Comparison of ENCODE assay signal across 8 cellular contexts in the genomic region with DNA sequence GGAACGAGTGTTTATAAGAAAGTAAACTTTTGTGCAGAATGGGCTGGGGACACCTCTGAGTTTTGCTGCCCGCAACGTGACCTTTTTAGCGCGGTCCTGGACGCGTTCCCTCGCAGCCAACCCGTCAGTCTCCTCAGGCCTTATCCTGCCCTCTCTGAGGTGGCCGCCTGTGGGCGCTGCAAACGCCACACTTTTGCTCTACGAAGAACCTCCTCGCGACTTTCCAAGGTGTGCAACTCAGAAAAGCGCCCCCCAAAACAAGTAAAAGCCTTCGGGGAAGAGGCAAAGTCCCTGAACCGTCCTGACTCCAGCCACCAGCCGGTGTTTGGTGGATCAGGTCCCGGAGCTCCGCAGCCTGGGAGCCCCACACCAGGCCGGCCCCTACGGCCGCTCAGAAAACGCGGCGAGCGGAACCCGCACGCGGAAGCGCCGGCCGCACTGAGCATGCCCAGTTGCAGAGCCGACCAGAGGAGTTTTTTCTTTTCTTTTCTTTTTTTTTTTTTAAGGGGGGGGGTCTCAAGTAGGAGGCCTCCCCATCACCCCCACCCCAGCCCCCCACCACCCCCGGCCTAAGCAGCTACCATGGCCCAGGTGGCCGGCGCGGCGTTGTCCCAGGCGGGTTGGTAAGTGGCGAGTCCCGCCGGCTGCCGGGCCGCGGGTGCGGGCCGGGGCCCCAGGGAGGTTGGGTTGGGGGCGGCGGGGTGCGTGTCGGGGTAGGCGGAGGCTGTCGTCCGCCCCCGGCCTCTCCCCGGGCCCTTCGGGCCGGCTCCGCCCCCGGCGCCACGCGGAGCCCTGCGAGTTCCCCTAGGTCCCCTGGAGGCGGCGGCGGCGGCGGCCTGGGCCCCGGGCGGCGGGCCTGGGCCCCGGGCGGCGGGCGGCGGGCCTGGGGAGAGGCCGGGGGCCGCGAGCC. TPM values are rescaled to one million over a fixed set of nuclear protein-coding genes. Genes with fewer than 3 reads are reported as not detected.
DNase-seq lines count a peak whose midpoint lies in the region; ATAC-seq and TF ChIP-seq lines count a peak whose summit lies in the region.

TSS of gene TDRD3 (plus strand) at position 438 of the 910 bp plus-strand sequence. CDS start at position 583, 145 bp downstream.

- H3K9ac ChIP-seq in NT2/D1 (ENCODE audit: insufficient read length, low read depth) = peak within 1 kb of the TSS; percentile 74
- peak within 1 kb of the TSS; percentile 67 for H3K9ac ChIP-seq in endodermal cell (ENCODE audit: extremely low read depth, low read length, poor library complexity, severe bottlenecking)

- H3K9me3 Mint-ChIP-seq in Calu3 (ENCODE audit: low read depth, unreplicated experiment) (no peaks in the 10 kb centered on the region), endodermal cell (no peaks in the 10 kb centered on the region)

- ATAC-seq in GM21360 (IDR thresholded peaks at IDR 0.05; ENCODE audit: unreplicated experiment) = peak; percentile 46

- H3K4me3 ChIP-seq in NT2/D1 (ENCODE audit: insufficient read length, low read depth) (peak within 1 kb of the TSS; percentile 51), endodermal cell (ENCODE audit: low read length) (peak within 1 kb of the TSS; percentile 87), mesodermal cell (ENCODE audit: extremely low read depth, insufficient read depth, low read length, poor library complexity, severe bottlenecking) (peak within 1 kb of the TSS; percentile 71)

- WGBS in endodermal cell (ENCODE audit: insufficient coverage in 1 of 2, insufficient read length in 1 of 2), 2 experiments = 0% methylated on average over 12 to 80 of the region's 82 CpGs
- 0% methylated on average over 20 to 40 of the region's 82 CpGs for WGBS in mesodermal cell (ENCODE audit: insufficient coverage in 2 of 2), 2 experiments

- no TSS peak for BruUV-seq in Calu3 (replicated peaks; lab: Mats Ljungman, UMichigan)

- H3K27me3 ChIP-seq in NT2/D1 (ENCODE audit: insufficient read depth, insufficient read length) (no peaks in the 10 kb centered on the region), endodermal cell (ENCODE audit: control insufficient read depth, insufficient read depth, low read length, poor library complexity, severe bottlenecking) (no peaks in the 10 kb centered on the region)

- H3K9me3 ChIP-seq in NT2/D1 (ENCODE audit: insufficient read depth, low read length) (no peaks in the 10 kb centered on the region), endodermal cell (ENCODE audit: control insufficient read depth, low read length) (no peaks in the 10 kb centered on the region), mesodermal cell (ENCODE audit: control insufficient read depth, low read length) (no peaks in the 10 kb centered on the region)

- TF ChIP-seq CTCF in Calu3 (IDR thresholded peaks at IDR 0.05; ENCODE audit: unreplicated experiment) (no peak), endodermal cell (conservative IDR thresholded peaks at IDR 0.05) (peak; percentile 90)

- H3K27ac ChIP-seq in endodermal cell (ENCODE audit: low read depth, low read length) = peak within 1 kb of the TSS; percentile 81
- peak within 1 kb of the TSS; percentile 82 for H3K27ac ChIP-seq in mesodermal cell (ENCODE audit: low read depth, low read length, severe bottlenecking)

- intact Hi-C loops in Calu3 (cut with micrococcal nuclease; ENCODE audit: unreplicated experiment) = no loop called here

- H3K4me3 Mint-ChIP-seq in Calu3 (ENCODE audit: low read depth, unreplicated experiment) (peak within 1 kb of the TSS; percentile 83), endodermal cell (peak within 1 kb of the TSS; percentile 82)

- H3K27ac Mint-ChIP-seq in Calu3 (ENCODE audit: unreplicated experiment) = peak within 1 kb of the TSS; percentile 66
- H3K27ac Mint-ChIP-seq in endodermal cell = peak within 1 kb of the TSS; percentile 97

- H3K4me1 ChIP-seq in NT2/D1 (ENCODE audit: insufficient read depth, insufficient read length) (no peaks in the 10 kb centered on the region), endodermal cell (ENCODE audit: control insufficient read depth, insufficient read depth, low read length) (peaks cover 10% of the 10 kb centered on the region), mesodermal cell (ENCODE audit: control insufficient read depth, insufficient read depth, low read length, poor library complexity, severe bottlenecking) (peaks cover 10% of the 10 kb centered on the region)

- H3K36me3 Mint-ChIP-seq in Calu3 (ENCODE audit: insufficient read depth, unreplicated experiment) (peaks cover 21% of the 10 kb centered on the region), endodermal cell (ENCODE audit: low read depth) (no peaks in the 10 kb centered on the region)

- CTCF ChIA-PET in Calu3 (lab: Charles Lee) = no interaction called here

- DNase-seq in Calu3 (peak; percentile 52), HT-29 (ENCODE audit: low spot score) (peak; percentile 92), NT2/D1 (ENCODE audit: low read depth, low spot score) (peak; percentile 55), endodermal cell (peak; percentile 94)
- peak; percentile 41 for DNase-seq in activated CD8-positive, alpha-beta memory T cell treated with anti-CD3 and anti-CD28 coated beads, Interleukin-2, amount 50 U/mL, for 1 hour (ENCODE audit: extremely low read depth)
- peak; percentile 65 to 68 for DNase-seq in stimulated activated CD8-positive, alpha-beta memory T cell treated with anti-CD3 and anti-CD28 coated beads, Interleukin-15, amount 100 ng/mL, for 4 hours (ENCODE audit: low read depth in 2 of 2)

- H3K36me3 ChIP-seq in NT2/D1 (ENCODE audit: insufficient read depth, insufficient read length, low read length) (no peaks in the 10 kb centered on the region), endodermal cell (ENCODE audit: control insufficient read depth, insufficient read depth, low read length) (no peaks in the 10 kb centered on the region), mesodermal cell (ENCODE audit: control insufficient read depth, insufficient read depth, low read length) (no peaks in the 10 kb centered on the region)

- H3K4me1 Mint-ChIP-seq in Calu3 (ENCODE audit: low read depth, unreplicated experiment) = peaks cover 15% of the 10 kb centered on the region
- H3K4me1 Mint-ChIP-seq in endodermal cell = peaks cover 45% of the 10 kb centered on the region

- H3K27me3 Mint-ChIP-seq in Calu3 (ENCODE audit: unreplicated experiment) (no peaks in the 10 kb centered on the region), endodermal cell (ENCODE audit: insufficient read depth) (no peaks in the 10 kb centered on the region)

RNA-seq across cellular contexts. Expression of gene TDRD3, which starts in this region (rescaled TPM):
- total RNA-seq in Calu3 (2022) (5.0 and 5.6 TPM in 2 replicates), endodermal cell (10 to 100 TPM; 25.3 to 36.1 TPM)
- total RNA-seq in HT-29 (2014; rRNA removed; shearing (Covaris generic)) = 8.9 and 10.2 TPM in 2 replicates
- 24.7 TPM for polyA plus RNA-seq in endodermal cell (2013, experiment 1 of 2)
- polyA plus RNA-seq in endodermal cell (2013, experiment 2 of 2) = 23.7 TPM
- polyA plus RNA-seq in mesodermal cell (2013, experiment 1 of 2) = 15.5 TPM
- polyA plus RNA-seq in mesodermal cell (2013, experiment 2 of 2) = 16.9 TPM

Comparison
In these comparisons a context has a peak if more than half of its experiments do, and no peak if none do; other contexts are left out.
1. Peak in every context shown above with its lines: DNase-seq, ATAC-seq, H3K4me3 ChIP-seq and H3K27ac ChIP-seq.
2. DNase-seq: peak in every context shown above with its lines; median percentile 94 in endodermal cell; 92 in HT-29; 66 in stimulated activated CD8-positive, alpha-beta memory T cell treated with anti-CD3 and anti-CD28 coated beads, Interleukin-15, amount 100 ng/mL, for 4 hours; 55 in NT2/D1; 52 in Calu3; 41 in activated CD8-positive, alpha-beta memory T cell treated with anti-CD3 and anti-CD28 coated beads, Interleukin-2, amount 50 U/mL, for 1 hour.